In genomic region chr17:36534881-36535668, GRCh38 we compare ENCODE assay signal across 1 cellular context.
TF ChIP-seq lines count a peak whose summit lies in the region.

Gene PIGW (plus strand): TSS chr17:36534987. CDS start chr17:36537102, 2,115 bp downstream.

TF ChIP-seq in GM12878, 131 proteins besides CTCF, POLR2A, EP300 and RAD21 (continued from another document and continues in another):
- TF ChIP-seq MLLT1 (IDR thresholded peaks at IDR 0.05), result no peak
- peak; percentile 51; the same call in 1 of the 2 replicates for TF ChIP-seq SPI1 (IDR thresholded peaks at IDR 0.05; ENCODE audit: borderline replicate concordance, insufficient read depth, low read depth, low read length)
- TF ChIP-seq EGR1 (IDR thresholded peaks at IDR 0.05; ENCODE audit: borderline replicate concordance in 1 of 2, low read depth in 2 of 2, low read length in 2 of 2), result peak in 1 of 2 experiments; percentile 35; a peak in 1 of 3 replicates
- TF ChIP-seq JUND (IDR thresholded peaks at IDR 0.05; ENCODE audit: low read depth, low read length), result no peak
- TF ChIP-seq SRF (IDR thresholded peaks at IDR 0.05; ENCODE audit: low read depth in 2 of 2, low read length in 2 of 2), result 0 out of 4 replicates have a peak, but pooled peaks of 1 of the 2 experiments have one; percentile 19
- TF ChIP-seq HDAC2 (IDR thresholded peaks at IDR 0.05), result no peak
- peak; percentile 88 for TF ChIP-seq TCF3 (IDR thresholded peaks at IDR 0.05; ENCODE audit: borderline replicate concordance, insufficient read depth, low read depth, low read length)
- peak; percentile 97 for TF ChIP-seq ELK1 (IDR thresholded peaks at IDR 0.05; ENCODE audit: low read depth, low read length)
- TF ChIP-seq ZBTB40 (IDR thresholded peaks at IDR 0.05; ENCODE audit: borderline replicate concordance), result peak; percentile 91
- TF ChIP-seq SMAD5 (IDR thresholded peaks at IDR 0.05; ENCODE audit: low read depth), result peak; percentile 94
- TF ChIP-seq SREBF2 (IDR thresholded peaks at IDR 0.05; ENCODE audit: low read length), result no peak; the same call in 1 of the 2 replicates
- peak; percentile 24; the same call in 1 of the 2 replicates for TF ChIP-seq RUNX3 (IDR thresholded peaks at IDR 0.05; ENCODE audit: low read length)
- TF ChIP-seq MXI1 (IDR thresholded peaks at IDR 0.05; ENCODE audit: low read depth, low read length), result peak; percentile 98
- TF ChIP-seq ZNF384 (IDR thresholded peaks at IDR 0.05; ENCODE audit: borderline replicate concordance, low read depth, low read length), result no peak
- peak; percentile 20 for TF ChIP-seq SP1 (IDR thresholded peaks at IDR 0.05; ENCODE audit: low read depth, low read length)
- TF ChIP-seq TCF12 (IDR thresholded peaks at IDR 0.05; ENCODE audit: low read depth, low read length), result peak; percentile 79
- TF ChIP-seq ATF2 (IDR thresholded peaks at IDR 0.05; ENCODE audit: low read length), result no peak
- TF ChIP-seq ZNF592 (IDR thresholded peaks at IDR 0.05), result no peak
- TF ChIP-seq MYB (IDR thresholded peaks at IDR 0.05; ENCODE audit: borderline replicate concordance, low read depth, low read length), result no peak
- peak; percentile 64 for TF ChIP-seq CREM (IDR thresholded peaks at IDR 0.05; ENCODE audit: low read depth)
- peak; percentile 56 for TF ChIP-seq HDAC6 (IDR thresholded peaks at IDR 0.05; ENCODE audit: unreplicated experiment)
- TF ChIP-seq RB1 (IDR thresholded peaks at IDR 0.05; ENCODE audit: borderline replicate concordance), result peak; percentile 25; the same call in 1 of the 2 replicates
- no peak for TF ChIP-seq ZNF274 (IDR thresholded peaks at IDR 0.05; ENCODE audit: insufficient read depth, insufficient read length)
- TF ChIP-seq IRF4 (IDR thresholded peaks at IDR 0.05; ENCODE audit: low read depth, low read length), result no peak
- TF ChIP-seq POLR2AphosphoS5 (IDR thresholded peaks at IDR 0.05; ENCODE audit: low read length), result peak; percentile 98
- TF ChIP-seq ZNF687 (IDR thresholded peaks at IDR 0.05), result peak; percentile 59
- peak; percentile 61 for TF ChIP-seq E2F8 (IDR thresholded peaks at IDR 0.05; ENCODE audit: low read depth, partially characterized antibody)
- peak; percentile 40 for TF ChIP-seq MEF2B (IDR thresholded peaks at IDR 0.05; ENCODE audit: partially characterized antibody, poor library complexity, severe bottlenecking)
- TF ChIP-seq CHD1 (IDR thresholded peaks at IDR 0.05; ENCODE audit: low read depth, low read length), result peak; percentile 85; the same call in 1 of the 2 replicates
- peak; percentile 66 for TF ChIP-seq HCFC1 (IDR thresholded peaks at IDR 0.05; ENCODE audit: low read length)
- TF ChIP-seq POU2F2 (IDR thresholded peaks at IDR 0.05; ENCODE audit: borderline replicate concordance, low read depth, low read length), result peak; percentile 54; the same call in 2 of the 3 replicates
- peak; percentile 74 for TF ChIP-seq SIN3A (IDR thresholded peaks at IDR 0.05; ENCODE audit: low read depth, low read length)
- TF ChIP-seq KLF5 (IDR thresholded peaks at IDR 0.05; ENCODE audit: partially characterized antibody), result no peak
- no peak for TF ChIP-seq BMI1 (IDR thresholded peaks at IDR 0.05; ENCODE audit: borderline replicate concordance)
- TF ChIP-seq ZBED1 (IDR thresholded peaks at IDR 0.05; ENCODE audit: borderline replicate concordance), result peak; percentile 49; the same call in 1 of the 2 replicates
- TF ChIP-seq ETV6 (conservative IDR thresholded peaks at IDR 0.05 in 1 of 2, IDR thresholded peaks at IDR 0.05 in 1 of 2; ENCODE audit: borderline replicate concordance in 1 of 2, low read depth in 1 of 2), result peak in 1 of 2 experiments; percentile 81; a peak in 2 of 4 replicates
- no peak for TF ChIP-seq EED (IDR thresholded peaks at IDR 0.05; ENCODE audit: low read depth)
- peak; percentile 90 for TF ChIP-seq TAF1 (IDR thresholded peaks at IDR 0.05; ENCODE audit: borderline replicate concordance, low read depth, low read length)
- peak; percentile 73 for TF ChIP-seq IKZF1 (conservative IDR thresholded peaks at IDR 0.05)
- TF ChIP-seq SUZ12 (IDR thresholded peaks at IDR 0.05; ENCODE audit: unreplicated experiment), result no peak
- TF ChIP-seq CBFB (IDR thresholded peaks at IDR 0.05; ENCODE audit: low read depth), result peak; percentile 75; the same call in 1 of the 2 replicates
- peak; percentile 79; the same call in 1 of the 2 replicates for TF ChIP-seq POLR2AphosphoS2 (IDR thresholded peaks at IDR 0.05; ENCODE audit: low read depth, low read length)
- TF ChIP-seq NRF1 (conservative IDR thresholded peaks at IDR 0.05; ENCODE audit: low read depth, low read length), result no peak
- TF ChIP-seq PML (IDR thresholded peaks at IDR 0.05; ENCODE audit: low read length), result peak; percentile 88
